ENCODE assay signal across 9 cellular contexts in genomic region chr7:47763063-47763974, GRCh38.
DNase-seq lines count a peak whose midpoint lies in the region; ATAC-seq, FAIRE-seq and TF ChIP-seq lines count a peak whose summit lies in the region.
"Had no signal": no experiment of that assay in that cellular context is flagged by ENCODE, and none has a peak within 500 bp of the region (broad histone marks: within the 10 kb centered on the region; RNA-seq: fewer than 3 reads in every experiment).

No MANE protein-coding gene starts in this region.

- no peaks in the 10 kb centered on the region for H3K27me3 ChIP-seq in SJCRH30
- H3K27me3 ChIP-seq in testis, result no peaks in the 10 kb centered on the region

- TF ChIP-seq CTCF in testis (IDR thresholded peaks at IDR 0.05), result no peak

- FAIRE-seq in A204.1 (lab: Jason Lieb, UNC) (peak; percentile 70), islet of Langerhans (lab: Jason Lieb, UNC) (peak; percentile 86)

- H3K4me3 ChIP-seq in SJCRH30 (no peak overlapping the region), testis (no peak overlapping the region)
- H3K4me3 ChIP-seq: lower lobe of right lung had no signal

- H3K9me3 ChIP-seq in SJCRH30 (replicated peaks) (no peaks in the 10 kb centered on the region), testis (no peaks in the 10 kb centered on the region)
- H3K9me3 ChIP-seq: lower lobe of right lung had no signal

- intact Hi-C loops in testis (cut with DNase I; ENCODE audit: low total_unique reads), result no loop called here

- H3K27ac ChIP-seq in SJCRH30 (peak overlapping the region; percentile 38; the same call in 1 of the 2 replicates), testis (no peak overlapping the region)
- H3K27ac ChIP-seq: lower lobe of right lung had no signal

- H3K36me3 ChIP-seq in SJCRH30 (no peaks in the 10 kb centered on the region), testis (ENCODE audit: low read depth, missing control alignments) (no peaks in the 10 kb centered on the region)
- H3K36me3 ChIP-seq: lower lobe of right lung had no signal

- ATAC-seq in HG02943 (IDR thresholded peaks at IDR 0.05; ENCODE audit: low read depth, unreplicated experiment), result peak; percentile 63

- DNase-seq in SJCRH30 (peak; percentile 32 to 47), testis (no peak), Ammon's horn (ENCODE audit: low spot score) (no peak), NOMO-1 treated with dmso at 0.1 percent for 144 hours (lab: John Stamatoyannopoulos, UW; ENCODE audit: unreplicated experiment) (no peak)
- no peak for DNase-seq in stimulated activated CD4-positive, alpha-beta T cell treated with anti-CD3 and anti-CD28 coated beads, Interleukin-4, amount 100 ng/mL, for 24 hours
- DNase-seq: lower lobe of right lung had no signal

- WGBS in testis, 2 donors, result 60 to 71% methylated on average over 9 of the region's 9 CpGs

- TF ChIP-seq POLR2A in testis (IDR thresholded peaks at IDR 0.05), result no peak

- H3K4me1 ChIP-seq in SJCRH30 (peaks cover 10% of the 10 kb centered on the region), testis (peaks cover 10% of the 10 kb centered on the region)

Comparison
In these comparisons a context has a peak if more than half of its experiments do, and no peak if none do; other contexts are left out.
1. DNase-seq: peak in SJCRH30 (2 of 2); none in stimulated activated CD4-positive, alpha-beta T cell treated with anti-CD3 and anti-CD28 coated beads, Interleukin-4, amount 100 ng/mL, for 24 hours (single experiment), testis (single experiment), Ammon's horn (single experiment) and NOMO-1 treated with dmso at 0.1 percent for 144 hours (single experiment).